In genomic region chr17:2337811-2338657, GRCh38 we compare ENCODE assay signal across 8 cellular contexts. TPM values are rescaled to one million over a fixed set of nuclear protein-coding genes. Genes with fewer than 3 reads are reported as not detected.
DNase-seq lines count a peak whose midpoint lies in the region; ATAC-seq and TF ChIP-seq lines count a peak whose summit lies in the region.

No MANE protein-coding gene starts in this region.

- H3K79me2 ChIP-seq in KMS-11 (ENCODE audit: insufficient read depth, low read depth): peaks cover 29% of the 10 kb centered on the region

- H3K27me3 ChIP-seq in KMS-11 (ENCODE audit: insufficient read depth, low read depth): no peaks in the 10 kb centered on the region
- H3K27me3 ChIP-seq in left lung: no peaks in the 10 kb centered on the region

- ATAC-seq in activated CD4-positive, CD25-positive, alpha-beta regulatory T cell treated with anti-CD3 and anti-CD28 coated beads, Interleukin-2, amount 50 U/mL, for 24 hours: peak; percentile 7 to 11
- peak; percentile 66 for ATAC-seq in left lung
- ATAC-seq in GM18870 (IDR thresholded peaks at IDR 0.05; ENCODE audit: unreplicated experiment): no peak

- peak overlapping the region; percentile 78 for H2AFZ ChIP-seq in KMS-11 (ENCODE audit: low read depth)

- H3K4me1 ChIP-seq in KMS-11 (ENCODE audit: low read depth, poor library complexity, severe bottlenecking) (peaks cover 19% of the 10 kb centered on the region), left lung (peaks cover 8 to 31% of the 10 kb centered on the region in 2 donors)

- TF ChIP-seq CTCF in KMS-11 (conservative IDR thresholded peaks at IDR 0.05; ENCODE audit: low read depth, low read length) (no peak), left lung (IDR thresholded peaks at IDR 0.05) (no peak)

- H3K9me3 ChIP-seq in left lung: no peaks in the 10 kb centered on the region

- intact Hi-C loops in left lung (cut with DNase I): no loop called here

- H3K4me2 ChIP-seq in KMS-11: peak overlapping the region; percentile 39; the same call in 1 of the 2 replicates

- H3K4me3 ChIP-seq in KMS-11 (IDR thresholded peaks at IDR 0.05; ENCODE audit: insufficient read depth, low read depth, low read length) (no peak overlapping the region), left lung (peak overlapping the region; percentile 90 to 93)

- H3K36me3 ChIP-seq in KMS-11 (ENCODE audit: insufficient read depth) (0 out of 2 replicates have a peak, but pooled peaks cover 5% of the 10 kb centered on the region), left lung (peaks cover 0 to 22% of the 10 kb centered on the region in 2 donors)

- peak; percentile 35 for DNase-seq in SIG-M5 treated with dmso at 0.1 percent for 504 hours (lab: John Stamatoyannopoulos, UW; ENCODE audit: unreplicated experiment)
- DNase-seq in SIG-M5 (lab: John Stamatoyannopoulos, UW): no peak
- peak; percentile 63 to 92 for DNase-seq in left lung
- DNase-seq in stimulated activated CD4-positive, alpha-beta T cell treated with anti-CD3 and anti-CD28 coated beads, Interleukin-2, amount 100 ng/mL, for 24 hours: peak; percentile 62 to 69

- H4K20me1 ChIP-seq in KMS-11 (ENCODE audit: insufficient read depth): no peaks in the 10 kb centered on the region

- H3K27ac ChIP-seq in KMS-11 (no peak overlapping the region), cingulate gyrus (ENCODE audit: low read depth, low read length) (peak overlapping the region; percentile 47), left lung (peak overlapping the region; percentile 71 to 83)

- H3K9ac ChIP-seq in KMS-11: peak overlapping the region; percentile 39; the same call in 1 of the 2 replicates

RNA-seq across cellular contexts. Expression of gene SGSM2, which starts 0.7 kb away (rescaled TPM):
- 10 to 100 TPM; 43.6 to 52.7 TPM for total RNA-seq in left lung

RNA-seq across cellular contexts. Expression of gene TSR1, which starts 1.8 kb away (rescaled TPM):
- total RNA-seq in left lung: 10 to 100 TPM; 16.2 to 27.2 TPM

RNA-seq across cellular contexts. Expression of gene SRR, which starts 34.3 kb away (rescaled TPM):
- total RNA-seq in left lung: 10 to 100 TPM in 1 of 2 donors, 1 to 10 TPM in 1; 9.2 to 11.8 TPM

RNA-seq across cellular contexts. Expression of gene SMG6, which starts 34.4 kb away (rescaled TPM):
- total RNA-seq in left lung: 10 to 100 TPM; 27.7 to 32.3 TPM
